ENCODE assay signal across 1 cellular context in the genomic region with DNA sequence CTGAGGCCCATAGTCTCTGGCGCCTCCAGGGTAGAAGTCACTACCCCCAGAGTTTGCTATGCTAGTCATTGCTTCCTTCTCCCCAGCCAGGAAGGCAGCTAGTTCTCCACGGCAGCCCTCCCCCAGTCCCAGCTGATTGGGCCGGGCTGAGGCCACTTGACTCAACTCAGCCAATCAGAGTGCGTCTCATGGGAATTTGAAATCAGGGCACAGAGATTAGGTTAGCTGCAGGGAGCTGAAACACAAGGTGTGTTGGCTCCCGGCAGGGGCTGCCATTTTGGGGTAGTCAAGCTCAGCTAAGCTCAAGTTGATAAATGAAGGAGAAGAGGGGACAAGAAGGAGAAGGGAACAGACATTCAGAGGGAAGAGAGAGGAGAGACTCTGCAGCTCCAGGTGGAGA.
TF ChIP-seq lines count a peak whose summit lies in the region.

No MANE protein-coding gene starts in this region.

TF ChIP-seq in GM23338, 12 proteins besides CTCF, POLR2A, EP300 and RAD21 (continued from another document):
- TF ChIP-seq, protein P1, sequence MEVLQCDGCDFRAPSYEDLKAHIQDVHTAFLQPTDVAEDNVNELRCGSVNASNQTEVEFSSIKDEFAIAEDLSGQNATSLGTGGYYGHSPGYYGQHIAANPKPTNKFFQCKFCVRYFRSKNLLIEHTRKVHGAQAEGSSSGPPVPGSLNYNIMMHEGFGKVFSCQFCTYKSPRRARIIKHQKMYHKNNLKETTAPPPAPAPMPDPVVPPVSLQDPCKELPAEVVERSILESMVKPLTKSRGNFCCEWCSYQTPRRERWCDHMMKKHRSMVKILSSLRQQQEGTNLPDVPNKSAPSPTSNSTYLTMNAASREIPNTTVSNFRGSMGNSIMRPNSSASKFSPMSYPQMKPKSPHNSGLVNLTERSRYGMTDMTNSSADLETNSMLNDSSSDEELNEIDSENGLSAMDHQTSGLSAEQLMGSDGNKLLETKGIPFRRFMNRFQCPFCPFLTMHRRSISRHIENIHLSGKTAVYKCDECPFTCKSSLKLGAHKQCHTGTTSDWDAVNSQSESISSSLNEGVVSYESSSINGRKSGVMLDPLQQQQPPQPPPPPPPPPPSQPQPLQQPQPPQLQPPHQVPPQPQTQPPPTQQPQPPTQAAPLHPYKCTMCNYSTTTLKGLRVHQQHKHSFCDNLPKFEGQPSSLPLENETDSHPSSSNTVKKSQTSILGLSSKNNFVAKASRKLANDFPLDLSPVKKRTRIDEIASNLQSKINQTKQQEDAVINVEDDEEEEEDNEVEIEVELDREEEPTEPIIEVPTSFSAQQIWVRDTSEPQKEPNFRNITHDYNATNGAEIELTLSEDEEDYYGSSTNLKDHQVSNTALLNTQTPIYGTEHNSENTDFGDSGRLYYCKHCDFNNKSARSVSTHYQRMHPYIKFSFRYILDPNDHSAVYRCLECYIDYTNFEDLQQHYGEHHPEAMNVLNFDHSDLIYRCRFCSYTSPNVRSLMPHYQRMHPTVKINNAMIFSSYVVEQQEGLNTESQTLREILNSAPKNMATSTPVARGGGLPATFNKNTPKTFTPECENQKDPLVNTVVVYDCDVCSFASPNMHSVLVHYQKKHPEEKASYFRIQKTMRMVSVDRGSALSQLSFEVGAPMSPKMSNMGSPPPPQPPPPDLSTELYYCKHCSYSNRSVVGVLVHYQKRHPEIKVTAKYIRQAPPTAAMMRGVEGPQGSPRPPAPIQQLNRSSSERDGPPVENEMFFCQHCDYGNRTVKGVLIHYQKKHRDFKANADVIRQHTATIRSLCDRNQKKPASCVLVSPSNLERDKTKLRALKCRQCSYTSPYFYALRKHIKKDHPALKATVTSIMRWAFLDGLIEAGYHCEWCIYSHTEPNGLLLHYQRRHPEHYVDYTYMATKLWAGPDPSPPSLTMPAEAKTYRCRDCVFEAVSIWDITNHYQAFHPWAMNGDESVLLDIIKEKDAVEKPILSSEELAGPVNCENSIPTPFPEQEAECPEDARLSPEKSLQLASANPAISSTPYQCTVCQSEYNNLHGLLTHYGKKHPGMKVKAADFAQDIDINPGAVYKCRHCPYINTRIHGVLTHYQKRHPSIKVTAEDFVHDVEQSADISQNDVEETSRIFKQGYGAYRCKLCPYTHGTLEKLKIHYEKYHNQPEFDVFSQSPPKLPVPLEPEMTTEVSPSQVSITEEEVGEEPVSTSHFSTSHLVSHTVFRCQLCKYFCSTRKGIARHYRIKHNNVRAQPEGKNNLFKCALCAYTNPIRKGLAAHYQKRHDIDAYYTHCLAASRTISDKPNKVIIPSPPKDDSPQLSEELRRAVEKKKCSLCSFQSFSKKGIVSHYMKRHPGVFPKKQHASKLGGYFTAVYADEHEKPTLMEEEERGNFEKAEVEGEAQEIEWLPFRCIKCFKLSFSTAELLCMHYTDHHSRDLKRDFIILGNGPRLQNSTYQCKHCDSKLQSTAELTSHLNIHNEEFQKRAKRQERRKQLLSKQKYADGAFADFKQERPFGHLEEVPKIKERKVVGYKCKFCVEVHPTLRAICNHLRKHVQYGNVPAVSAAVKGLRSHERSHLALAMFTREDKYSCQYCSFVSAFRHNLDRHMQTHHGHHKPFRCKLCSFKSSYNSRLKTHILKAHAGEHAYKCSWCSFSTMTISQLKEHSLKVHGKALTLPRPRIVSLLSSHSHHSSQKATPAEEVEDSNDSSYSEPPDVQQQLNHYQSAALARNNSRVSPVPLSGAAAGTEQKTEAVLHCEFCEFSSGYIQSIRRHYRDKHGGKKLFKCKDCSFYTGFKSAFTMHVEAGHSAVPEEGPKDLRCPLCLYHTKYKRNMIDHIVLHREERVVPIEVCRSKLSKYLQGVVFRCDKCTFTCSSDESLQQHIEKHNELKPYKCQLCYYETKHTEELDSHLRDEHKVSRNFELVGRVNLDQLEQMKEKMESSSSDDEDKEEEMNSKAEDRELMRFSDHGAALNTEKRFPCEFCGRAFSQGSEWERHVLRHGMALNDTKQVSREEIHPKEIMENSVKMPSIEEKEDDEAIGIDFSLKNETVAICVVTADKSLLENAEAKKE (CRISPR knock-in tag; IDR thresholded peaks at IDR 0.05), result no peak
